6 cellular contexts compared by ENCODE assay signal in the genomic region with DNA sequence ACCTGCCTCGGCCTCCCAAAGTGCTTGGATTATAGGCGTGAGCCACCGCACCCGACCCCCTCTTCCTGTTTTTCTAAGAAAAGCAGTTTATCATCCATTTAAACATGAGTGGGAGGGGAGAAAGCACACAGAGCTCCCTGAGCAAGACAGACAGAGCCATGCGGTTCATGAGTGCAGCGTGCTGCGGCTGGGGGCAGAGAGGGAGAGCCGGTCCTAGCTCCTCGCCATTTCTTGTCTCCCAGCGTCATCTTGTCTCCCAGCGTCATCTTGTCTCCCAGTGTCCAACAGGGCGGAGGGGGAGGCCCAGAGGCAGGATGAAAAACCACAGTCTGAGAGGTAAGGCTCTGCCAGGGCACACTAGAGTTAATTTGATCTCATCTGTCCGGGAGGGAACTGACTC. TPM values are rescaled to one million over a fixed set of nuclear protein-coding genes. Genes with fewer than 3 reads are reported as not detected.
"Had no signal": no experiment of that assay in that cellular context is flagged by ENCODE, and none has a peak within 500 bp of the region (broad histone marks: within the 10 kb centered on the region; RNA-seq: fewer than 3 reads in every experiment).

No MANE protein-coding gene starts in this region.

RNA-seq across cellular contexts. Expression of a gene that starts 1.3 kb away (rescaled TPM):
- total RNA-seq: GM23248, GM23338, H1, H4, HFFc6 had no signal
- polyA plus RNA-seq: GM23248, GM23338 had no signal

RNA-seq across cellular contexts. Expression of a gene that starts 36.3 kb away (rescaled TPM):
- total RNA-seq: GM23248, GM23338, H4, H7, HFFc6 had no signal
- polyA plus RNA-seq: GM23248 had no signal
